Comparison of ENCODE assay signal across 20 cellular contexts in the genomic region with DNA sequence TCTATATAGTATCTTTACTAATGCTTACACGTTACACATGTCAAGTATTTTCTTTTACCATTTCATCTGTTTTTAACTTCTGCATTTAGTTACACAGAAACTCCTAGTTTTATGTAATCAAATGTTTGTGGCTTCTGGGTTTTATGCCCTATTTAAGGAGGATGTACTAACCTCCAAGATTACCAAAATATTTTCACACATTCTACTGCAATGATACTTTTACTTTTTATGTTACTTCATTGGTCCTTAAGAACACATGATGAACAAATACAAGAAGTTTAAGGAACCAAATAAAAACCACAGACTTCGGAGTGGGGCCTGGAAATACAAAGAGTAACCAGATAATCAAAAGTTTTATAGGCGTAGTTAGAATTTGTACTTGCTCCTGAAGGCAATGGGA.
"Had no signal": no experiment of that assay in that cellular context is flagged by ENCODE, and none has a peak within 500 bp of the region (broad histone marks: within the 10 kb centered on the region; RNA-seq: fewer than 3 reads in every experiment).

No MANE protein-coding gene starts in this region.

- H3K4me3 Mint-ChIP-seq: activated CD8-positive, alpha-beta T cell treated with anti-CD3 and anti-CD28 coated beads, Interleukin-2, amount 10 ng/mL, durations not matched to agents 7 days and 5 days; activated naive CD8-positive, alpha-beta T cell treated with anti-CD3 and anti-CD28 coated beads, Interleukin-2, amount 10 ng/mL, durations not matched to agents 7 days and 5 days; dendritic cell treated with granulocyte-macrophage colony-stimulating factor and Interleukin-4, amounts not matched to agents 40 ng/mL and 50 ng/mL, for 4 days; nephron; WTC11 had no signal

- DNase-seq: activated CD4-positive, alpha-beta T cell treated with anti-CD3 and anti-CD28 coated beads for 4 hours; activated CD8-positive, alpha-beta memory T cell treated with anti-CD3 and anti-CD28 coated beads, Interleukin-2, amount 50 U/mL, for 4 hours; activated CD8-positive, alpha-beta T cell treated with anti-CD3 and anti-CD28 coated beads, Interleukin-2, amount 10 ng/mL, durations not matched to agents 7 days and 5 days; activated naive CD8-positive, alpha-beta T cell treated with anti-CD3 and anti-CD28 coated beads, Interleukin-2, amount 10 ng/mL, durations not matched to agents 7 days and 5 days; aorta; cerebellar nuclear complex; effector memory CD4-positive, alpha-beta T cell; head of caudate nucleus; kidney glomerular epithelial cell; occipital lobe; small intestine; stimulated activated CD4-positive, alpha-beta T cell treated with anti-CD3 and anti-CD28 coated beads, Interleukin-4, amount 100 ng/mL, for 4 hours; stimulated activated CD8-positive, alpha-beta memory T cell treated with anti-CD3 and anti-CD28 coated beads, Interleukin-4, amount 100 ng/mL, for 48 hours; stimulated activated naive CD4-positive, alpha-beta T cell treated with Interleukin-2 at 50 U/mL for 16 hours; transverse colon had no signal

- H3K4me1 ChIP-seq: right atrium auricular region, transverse colon had no signal

- H3K4me1 Mint-ChIP-seq: activated naive CD8-positive, alpha-beta T cell treated with anti-CD3 and anti-CD28 coated beads, Interleukin-2, amount 10 ng/mL, durations not matched to agents 7 days and 5 days; nephron; WTC11 had no signal

- H3K4me3 ChIP-seq: right atrium auricular region, transverse colon had no signal

- H3K27ac Mint-ChIP-seq: activated CD8-positive, alpha-beta T cell treated with anti-CD3 and anti-CD28 coated beads, Interleukin-2, amount 10 ng/mL, durations not matched to agents 7 days and 5 days; activated naive CD8-positive, alpha-beta T cell treated with anti-CD3 and anti-CD28 coated beads, Interleukin-2, amount 10 ng/mL, durations not matched to agents 7 days and 5 days; dendritic cell treated with granulocyte-macrophage colony-stimulating factor and Interleukin-4, amounts not matched to agents 40 ng/mL and 50 ng/mL, for 4 days; nephron; progenitor cell of endocrine pancreas; WTC11 had no signal

- H3K27me3 Mint-ChIP-seq: activated naive CD8-positive, alpha-beta T cell treated with anti-CD3 and anti-CD28 coated beads, Interleukin-2, amount 10 ng/mL, durations not matched to agents 7 days and 5 days; dendritic cell treated with granulocyte-macrophage colony-stimulating factor and Interleukin-4, amounts not matched to agents 40 ng/mL and 50 ng/mL, for 4 days; progenitor cell of endocrine pancreas had no signal

- H3K9me3 Mint-ChIP-seq: activated naive CD8-positive, alpha-beta T cell treated with anti-CD3 and anti-CD28 coated beads, Interleukin-2, amount 10 ng/mL, durations not matched to agents 7 days and 5 days; dendritic cell treated with granulocyte-macrophage colony-stimulating factor and Interleukin-4, amounts not matched to agents 40 ng/mL and 50 ng/mL, for 4 days; nephron; WTC11 had no signal

- H3K9me3 ChIP-seq: right atrium auricular region, transverse colon had no signal

- H3K27me3 ChIP-seq: right atrium auricular region, transverse colon had no signal
